16 cellular contexts compared by ENCODE assay signal in the genomic region with DNA sequence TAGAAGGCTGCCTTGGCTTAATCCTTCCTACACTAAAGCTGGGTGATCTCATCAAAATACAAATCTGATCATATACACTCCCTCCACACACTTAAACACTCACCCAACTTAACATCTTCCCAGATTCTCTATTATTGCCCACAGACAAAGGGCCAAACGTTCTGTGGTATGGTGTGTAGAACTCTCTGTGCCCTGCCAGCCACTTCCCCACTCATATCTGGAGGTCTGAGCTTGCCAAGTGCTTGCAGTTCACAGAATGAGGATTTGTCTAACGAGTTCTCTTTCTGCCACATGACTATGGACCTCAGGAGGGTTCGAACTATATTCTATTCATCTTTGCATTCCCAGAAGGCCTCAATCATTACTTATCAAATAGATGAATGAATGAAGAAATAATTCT.
DNase-seq lines count a peak whose midpoint lies in the region; ATAC-seq and TF ChIP-seq lines count a peak whose summit lies in the region.
"Had no signal": no experiment of that assay in that cellular context is flagged by ENCODE, and none has a peak within 500 bp of the region (broad histone marks: within the 10 kb centered on the region; RNA-seq: fewer than 3 reads in every experiment).

No MANE protein-coding gene starts in this region.

- ATAC-seq in Right ventricle myocardium inferior (peak; percentile 77), left ventricle myocardium superior (peak; percentile 96)
- ATAC-seq: A549 had no signal

- H3K4me1 Mint-ChIP-seq in glutamatergic neuron (ENCODE audit: low read depth, unreplicated experiment): peaks cover 4% of the 10 kb centered on the region

- H3K27me3 Mint-ChIP-seq in glutamatergic neuron (ENCODE audit: unreplicated experiment): no peaks in the 10 kb centered on the region

- in situ Hi-C loops in SK-MEL-5 (cut with HindIII; ENCODE audit: low pct_unique_long_range_greater_than_20kb, low sequenced_read_pairs): no loop called here

- H3K4me3 Mint-ChIP-seq in glutamatergic neuron (ENCODE audit: unreplicated experiment): no peak overlapping the region
- H3K4me3 Mint-ChIP-seq: CD4-positive, alpha-beta T cell; H9 had no signal

- intact Hi-C loops in Right ventricle myocardium inferior (cut with DNase I) (no loop called here), cardiac septum (cut with DNase I) (no loop called here), left ventricle myocardium superior (cut with micrococcal nuclease) (no loop called here)

- TF ChIP-seq CTCF in glutamatergic neuron (IDR thresholded peaks at IDR 0.05; ENCODE audit: partially characterized antibody, unreplicated experiment): no peak

- no peaks in the 10 kb centered on the region for H3K9me3 Mint-ChIP-seq in glutamatergic neuron (ENCODE audit: unreplicated experiment)
- H3K9me3 Mint-ChIP-seq: CD4-positive, alpha-beta T cell; H9 had no signal

- no peaks in the 10 kb centered on the region for H3K36me3 Mint-ChIP-seq in glutamatergic neuron (ENCODE audit: unreplicated experiment)

- no peak for DNase-seq in Right ventricle myocardium inferior (ENCODE audit: missing footprints)
- no peak for DNase-seq in cardiac septum (ENCODE audit: low spot score)
- DNase-seq in SK-MEL-5 (ENCODE audit: low read depth, low spot score): peak; percentile 9
- DNase-seq in glutamatergic neuron: no peak
- no peak for DNase-seq in left ventricle myocardium superior
- no peak for DNase-seq in NAMALWA (ENCODE audit: low spot score)
- no peak for DNase-seq in DMS53 (lab: John Stamatoyannopoulos, UW)
- DNase-seq in NCI-H2171 treated with DMSO at 0.1 percent for 48 hours (lab: John Stamatoyannopoulos, UW): no peak
- DNase-seq: AML-193; Caco-2; CD4-positive, alpha-beta T cell; DMS79; GDM1; GOT3; H9 had no signal

- H3K27ac Mint-ChIP-seq in glutamatergic neuron (ENCODE audit: unreplicated experiment): peak overlapping the region; percentile 1
- H3K27ac Mint-ChIP-seq: CD4-positive, alpha-beta T cell; H9 had no signal
